In the genomic region with DNA sequence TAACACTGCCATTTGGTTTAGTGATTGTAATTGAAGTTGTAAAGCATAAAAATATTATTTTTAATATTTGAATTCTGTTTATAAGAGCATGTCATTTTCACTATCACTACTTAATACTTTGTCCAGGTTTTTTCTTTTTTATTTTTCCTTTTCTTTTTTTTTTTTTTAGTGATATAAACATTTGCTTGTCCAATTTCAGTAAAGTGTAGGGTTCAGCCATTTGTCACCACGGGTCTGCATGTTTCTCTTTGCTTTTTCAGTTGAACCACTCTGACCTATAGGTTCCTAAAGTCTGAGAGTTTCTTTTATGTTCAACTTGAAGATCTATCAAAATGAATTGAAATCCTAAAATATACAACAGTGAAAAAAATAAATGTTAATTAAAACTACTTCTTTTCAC, we compare ENCODE assay signal across 22 cellular contexts.
"Had no signal": no experiment of that assay in that cellular context is flagged by ENCODE, and none has a peak within 500 bp of the region (broad histone marks: within the 10 kb centered on the region; RNA-seq: fewer than 3 reads in every experiment).

No MANE protein-coding gene starts in this region.

- FAIRE-seq: endometrium had no signal

- H3K9me3 ChIP-seq: esophagus muscularis mucosa, gastrocnemius medialis, heart right ventricle, left ventricle myocardium inferior, spleen, thoracic aorta, transverse colon had no signal

- H3K27me3 ChIP-seq: gastrocnemius medialis, transverse colon had no signal

- H3K36me3 ChIP-seq: esophagus muscularis mucosa, gastrocnemius medialis, heart right ventricle, left ventricle myocardium inferior, spleen, thoracic aorta, transverse colon had no signal

- H3K4me1 ChIP-seq: gastrocnemius medialis, transverse colon had no signal

- DNase-seq: effector memory CD4-positive, alpha-beta T cell; gastrocnemius medialis; heart right ventricle; hypothalamus; islet precursor cell; left ventricle myocardium inferior; mesenchymal stem cell; midbrain; naive B cell; posterior cingulate gyrus; spleen; stimulated activated CD4-positive, alpha-beta T cell treated with anti-CD3 and anti-CD28 coated beads, Interleukin-15, amount 100 ng/mL, for 24 hours; stimulated activated CD4-positive, alpha-beta T cell treated with anti-CD3 and anti-CD28 coated beads, Interleukin-1b, Interleukin-23, amount 100 ng/mL, for 48 hours; stimulated activated CD4-positive, alpha-beta T cell treated with anti-CD3 and anti-CD28 coated beads, Interleukin-4, amount 100 ng/mL, for 4 hours; stimulated activated naive B cell treated with anti-CD40 and anti-IgM and Interleukin-4, amounts not matched to agents 10 μg/mL and 1 μg/mL and 100 μg/mL, for 72 hours; stimulated activated naive CD8-positive, alpha-beta T cell treated with anti-CD3 and anti-CD28 coated beads, Interleukin-15, amount 100 ng/mL, for 72 hours; transverse colon had no signal

- H3K27ac ChIP-seq: esophagus muscularis mucosa, gastrocnemius medialis, heart right ventricle, left ventricle myocardium inferior, thoracic aorta, transverse colon had no signal

- H3K4me3 ChIP-seq: esophagus muscularis mucosa, gastrocnemius medialis, heart right ventricle, left ventricle myocardium inferior, lung, spleen, thoracic aorta, transverse colon had no signal

- ATAC-seq: gastrocnemius medialis; heart right ventricle; sciatic nerve; stimulated activated naive B cell treated with anti-CD40 and anti-IgM and Interleukin-4, amounts not matched to agents 10 μg/mL and 1 μg/mL and 100 μg/mL, for 72 hours; stimulated activated naive CD8-positive, alpha-beta T cell treated with anti-CD3 and anti-CD28 coated beads, Interleukin-15, amount 100 ng/mL, for 72 hours had no signal
